In genomic region chr4:52729586-52729985, GRCh38 we compare ENCODE assay signal across 8 cellular contexts. TPM values are rescaled to one million over a fixed set of nuclear protein-coding genes. Genes with fewer than 3 reads are reported as not detected.
"Had no signal": no experiment of that assay in that cellular context is flagged by ENCODE, and none has a peak within 500 bp of the region (broad histone marks: within the 10 kb centered on the region; RNA-seq: fewer than 3 reads in every experiment).

No MANE protein-coding gene starts in this region.

- H3K27ac Mint-ChIP-seq: HFFc6, IgD-negative memory B cell had no signal

- ATAC-seq: HCT116, HepG2 had no signal

- H3K4me1 ChIP-seq: HAP-1 had no signal

- H3K36me3 ChIP-seq: HAP-1 had no signal

- H3K4me3 ChIP-seq: HAP-1 had no signal

- H3K9me3 Mint-ChIP-seq: HFFc6 had no signal

- H3K9me3 ChIP-seq: HAP-1 had no signal

- H3K27me3 Mint-ChIP-seq: IgD-negative memory B cell had no signal

- H3K4me3 Mint-ChIP-seq: HFFc6, IgD-negative memory B cell had no signal

- DNase-seq: GOT3, H7, HFFc6 had no signal

RNA-seq across cellular contexts. Expression of gene ERVMER34-1, which starts 21.6 kb away (rescaled TPM):
- total RNA-seq: H4, HFFc6 had no signal
- polyA plus RNA-seq: IgD-negative memory B cell had no signal
